Comparison of ENCODE assay signal across 9 cellular contexts in the genomic region with DNA sequence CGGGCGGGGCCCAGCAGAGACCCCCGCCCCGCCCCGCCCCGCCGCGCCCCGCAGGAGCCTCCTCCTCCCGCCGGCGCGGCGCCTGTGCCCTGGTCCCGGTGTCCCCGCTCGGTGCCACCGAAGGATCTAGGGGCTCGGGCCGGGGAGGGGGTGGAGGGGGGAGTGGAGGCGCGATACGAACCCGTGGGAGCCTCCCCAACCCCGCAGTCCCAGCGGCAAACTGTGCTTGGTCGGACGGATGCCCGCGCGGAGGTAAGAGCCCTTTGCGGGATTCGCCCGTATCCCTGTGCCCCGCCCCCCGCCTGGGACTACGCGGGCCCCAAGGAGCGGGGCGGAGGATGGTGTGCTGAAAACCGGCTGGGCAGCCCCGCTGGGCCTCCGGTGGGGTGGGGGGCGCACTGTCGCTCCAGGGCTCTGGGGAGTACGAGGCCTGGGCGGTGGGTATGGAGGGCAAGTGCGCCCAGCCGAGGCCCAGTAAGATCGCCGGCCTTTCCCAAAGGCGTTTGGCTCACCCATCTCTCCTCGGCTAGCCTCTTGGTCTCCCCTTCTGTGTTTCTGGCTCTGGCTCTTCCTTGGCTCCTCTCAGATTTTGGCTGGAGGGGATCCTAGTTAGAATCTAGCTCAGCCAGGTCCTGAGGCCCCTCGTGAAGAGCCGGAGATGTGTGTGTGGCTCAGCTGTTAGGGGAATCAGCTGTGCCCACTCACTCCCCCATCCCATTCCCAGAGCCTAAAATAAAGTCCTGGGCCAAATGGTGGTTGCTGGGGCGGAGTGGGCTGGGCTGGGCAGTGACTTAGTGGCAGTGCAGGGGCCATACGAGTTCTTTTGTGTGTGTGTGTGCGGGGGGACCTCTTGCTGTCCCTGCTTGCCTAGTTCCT.
DNase-seq lines count a peak whose midpoint lies in the region; ATAC-seq and TF ChIP-seq lines count a peak whose summit lies in the region.
"Had no signal": no experiment of that assay in that cellular context is flagged by ENCODE, and none has a peak within 500 bp of the region (broad histone marks: within the 10 kb centered on the region; RNA-seq: fewer than 3 reads in every experiment).

No MANE protein-coding gene starts in this region.

- no peaks in the 10 kb centered on the region for H3K9me3 Mint-ChIP-seq in activated CD4-positive, alpha-beta T cell treated with anti-CD3 and anti-CD28 coated beads for 36 hours (ENCODE audit: low read depth)
- H3K9me3 Mint-ChIP-seq in activated T-helper 2 cell treated with anti-CD3 and anti-CD28 coated beads, Interferon-gamma antibody, Interleukin-2, Interleukin-4, amounts not matched to agents 10 μg/mL and 5 μg/mL and 100 μg/mL, durations not matched to agents 14 hours and 24 hours and 36 hours = no peaks in the 10 kb centered on the region
- H3K9me3 Mint-ChIP-seq in osteocyte (ENCODE audit: unreplicated experiment) = no peaks in the 10 kb centered on the region

- H3K4me1 Mint-ChIP-seq in activated CD4-positive, alpha-beta T cell treated with anti-CD3 and anti-CD28 coated beads for 36 hours = peaks cover 11% of the 10 kb centered on the region
- peaks cover 13% of the 10 kb centered on the region for H3K4me1 Mint-ChIP-seq in activated T-helper 2 cell treated with anti-CD3 and anti-CD28 coated beads, Interferon-gamma antibody, Interleukin-2, Interleukin-4, amounts not matched to agents 10 μg/mL and 5 μg/mL and 100 μg/mL, durations not matched to agents 14 hours and 24 hours and 36 hours (ENCODE audit: low read depth)
- H3K4me1 Mint-ChIP-seq in osteocyte (ENCODE audit: unreplicated experiment) = peaks cover 10% of the 10 kb centered on the region

- POLR2A ChIA-PET in activated CD4-positive, alpha-beta T cell treated with anti-CD3 and anti-CD28 coated beads for 36 hours (lab: Charles Lee) = no interaction called here

- no peak overlapping the region for H3K27ac Mint-ChIP-seq in activated CD4-positive, alpha-beta T cell treated with anti-CD3 and anti-CD28 coated beads for 36 hours
- H3K27ac Mint-ChIP-seq in activated T-helper 2 cell treated with anti-CD3 and anti-CD28 coated beads, Interferon-gamma antibody, Interleukin-2, Interleukin-4, amounts not matched to agents 10 μg/mL and 5 μg/mL and 100 μg/mL, durations not matched to agents 14 hours and 24 hours and 36 hours = no peak overlapping the region
- H3K27ac Mint-ChIP-seq in osteocyte (ENCODE audit: unreplicated experiment) = no peak overlapping the region

- no peak overlapping the region for H3K4me3 Mint-ChIP-seq in activated CD4-positive, alpha-beta T cell treated with anti-CD3 and anti-CD28 coated beads for 36 hours
- H3K4me3 Mint-ChIP-seq in activated T-helper 2 cell treated with anti-CD3 and anti-CD28 coated beads, Interferon-gamma antibody, Interleukin-2, Interleukin-4, amounts not matched to agents 10 μg/mL and 5 μg/mL and 100 μg/mL, durations not matched to agents 14 hours and 24 hours and 36 hours (ENCODE audit: low read depth) = peak overlapping the region; percentile 55
- H3K4me3 Mint-ChIP-seq in osteocyte (ENCODE audit: unreplicated experiment) = peak overlapping the region; percentile 62

- no peak for TF ChIP-seq CTCF in osteocyte (IDR thresholded peaks at IDR 0.05)

- CTCF ChIA-PET in activated CD4-positive, alpha-beta T cell treated with anti-CD3 and anti-CD28 coated beads for 36 hours (lab: Charles Lee) = interaction anchor here (0.6 to 3.2 kb wide), 5 partner anchors 8 to 42 kb away, joined by 3 to 23 read pairs (median 3); no protein-coding TSS in a partner anchor

- intact Hi-C loops in activated CD4-positive, alpha-beta T cell treated with anti-CD3 and anti-CD28 coated beads for 36 hours (cut with DNase I, micrococcal nuclease) = no loop called here
- intact Hi-C loops in activated T-helper 2 cell treated with anti-CD3 and anti-CD28 coated beads, Interferon-gamma antibody, Interleukin-2, Interleukin-4, amounts not matched to agents 10 μg/mL and 5 μg/mL and 100 μg/mL, durations not matched to agents 14 hours and 24 hours and 36 hours (cut with micrococcal nuclease) = no loop called here

- peaks cover 65% of the 10 kb centered on the region for H3K27me3 Mint-ChIP-seq in activated CD4-positive, alpha-beta T cell treated with anti-CD3 and anti-CD28 coated beads for 36 hours
- peaks cover 71% of the 10 kb centered on the region for H3K27me3 Mint-ChIP-seq in activated T-helper 2 cell treated with anti-CD3 and anti-CD28 coated beads, Interferon-gamma antibody, Interleukin-2, Interleukin-4, amounts not matched to agents 10 μg/mL and 5 μg/mL and 100 μg/mL, durations not matched to agents 14 hours and 24 hours and 36 hours (ENCODE audit: low read depth)
- peaks cover 79% of the 10 kb centered on the region for H3K27me3 Mint-ChIP-seq in osteocyte (ENCODE audit: unreplicated experiment)

- H3K36me3 Mint-ChIP-seq in activated CD4-positive, alpha-beta T cell treated with anti-CD3 and anti-CD28 coated beads for 36 hours (ENCODE audit: low read depth) = no peaks in the 10 kb centered on the region
- H3K36me3 Mint-ChIP-seq in activated T-helper 2 cell treated with anti-CD3 and anti-CD28 coated beads, Interferon-gamma antibody, Interleukin-2, Interleukin-4, amounts not matched to agents 10 μg/mL and 5 μg/mL and 100 μg/mL, durations not matched to agents 14 hours and 24 hours and 36 hours (ENCODE audit: low read depth) = no peaks in the 10 kb centered on the region
- no peaks in the 10 kb centered on the region for H3K36me3 Mint-ChIP-seq in osteocyte (ENCODE audit: unreplicated experiment)
- H3K36me3 Mint-ChIP-seq: CD4-positive, CD25-positive, alpha-beta regulatory T cell had no signal

- DNase-seq in activated CD4-positive, alpha-beta T cell treated with anti-CD3 and anti-CD28 coated beads for 36 hours = peak; percentile 25
- DNase-seq in activated CD4-positive, alpha-beta T cell treated with anti-CD3 and anti-CD28 coated beads for 48 hours = no peak
- no peak for DNase-seq in activated T-helper 2 cell treated with anti-CD3 and anti-CD28 coated beads, Interferon-gamma antibody, Interleukin-2, Interleukin-4, amounts not matched to agents 10 μg/mL and 5 μg/mL and 100 μg/mL, durations not matched to agents 14 hours and 24 hours and 36 hours (ENCODE audit: low spot score)
- DNase-seq in osteocyte (ENCODE audit: extremely low spot score, unreplicated experiment) (no peak), amniotic stem cell (lab: John Stamatoyannopoulos, UW) (no peak), retina (no peak)
- no peak for DNase-seq in activated CD4-positive, alpha-beta T cell treated with anti-CD3 and anti-CD28 coated beads, Interleukin-2, amount 50 U/mL, for 4 hours

- ATAC-seq in activated CD4-positive, alpha-beta T cell treated with anti-CD3 and anti-CD28 coated beads for 36 hours = peak; percentile 10
- ATAC-seq in HG03354 (IDR thresholded peaks at IDR 0.05; ENCODE audit: poor library complexity, severe bottlenecking, unreplicated experiment) = peak; percentile 19
